In genomic region chr5:151483647-151484046, GRCh38 we compare ENCODE assay signal across 1 cellular context.
TF ChIP-seq lines count a peak whose summit lies in the region.

No MANE protein-coding gene starts in this region.

TF ChIP-seq in SK-N-SH, 30 proteins besides CTCF, POLR2A, EP300 and RAD21 (continued from another document):
- TF ChIP-seq REST (IDR thresholded peaks at IDR 0.05; ENCODE audit: low read depth, low read length) (no peak), IRF3 (IDR thresholded peaks at IDR 0.05; ENCODE audit: low read depth, low read length) (no peak), GATA2 (CRISPR knock-in tag; IDR thresholded peaks at IDR 0.05) (no peak), FOXM1 (IDR thresholded peaks at IDR 0.05; ENCODE audit: low read depth) (no peak), SIN3A (IDR thresholded peaks at IDR 0.05; ENCODE audit: borderline replicate concordance, low read depth, low read length) (no peak), EZH2phosphoT487 (IDR thresholded peaks at IDR 0.05; ENCODE audit: borderline replicate concordance, low read depth) (no peak), MEF2A (IDR thresholded peaks at IDR 0.05; ENCODE audit: borderline replicate concordance, low read depth) (no peak), PBX3 (IDR thresholded peaks at IDR 0.05) (no peak), JUND (IDR thresholded peaks at IDR 0.05) (no peak), NFIC (IDR thresholded peaks at IDR 0.05; ENCODE audit: borderline replicate concordance) (no peak), FOXJ3 (CRISPR knock-in tag; IDR thresholded peaks at IDR 0.05) (no peak), TEAD4 (IDR thresholded peaks at IDR 0.05; ENCODE audit: borderline replicate concordance, insufficient read depth) (no peak), RCOR1 (IDR thresholded peaks at IDR 0.05; ENCODE audit: low read length) (no peak), USF2 (IDR thresholded peaks at IDR 0.05; ENCODE audit: borderline replicate concordance, low read depth, low read length) (no peak)
TF ChIP-seq in SK-N-SH: peak in this region for 0.
